In the genomic region with DNA sequence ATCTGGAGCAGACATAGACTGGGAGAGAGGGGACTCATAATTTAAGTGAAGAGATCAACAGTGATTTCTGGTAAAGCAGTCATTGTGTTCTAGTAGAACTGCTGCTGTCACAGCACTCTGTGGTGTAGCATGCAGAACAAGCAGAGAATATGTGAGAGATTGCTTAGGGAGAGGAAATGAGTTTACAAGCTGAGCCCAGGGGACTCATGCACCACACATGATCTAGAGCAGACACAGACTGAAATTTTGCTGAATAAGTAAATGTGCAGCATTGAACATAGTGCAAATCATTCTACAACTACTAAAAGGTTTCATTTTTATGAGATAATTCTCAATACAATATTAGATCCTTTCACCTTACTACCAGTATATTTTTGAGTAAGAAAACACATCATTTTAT, we compare ENCODE assay signal across 16 cellular contexts.
"Had no signal": no experiment of that assay in that cellular context is flagged by ENCODE, and none has a peak within 500 bp of the region (broad histone marks: within the 10 kb centered on the region; RNA-seq: fewer than 3 reads in every experiment).

No MANE protein-coding gene starts in this region.

- DNase-seq: activated CD4-positive, alpha-beta T cell treated with anti-CD3 and anti-CD28 coated beads, Interleukin-2, amount 10 ng/mL, durations not matched to agents 7 days and 5 days; activated naive CD4-positive, alpha-beta T cell treated with anti-CD3 and anti-CD28 coated beads, Interleukin-2, amount 50 U/mL, for 16 hours; activated T-cell treated with anti-CD3 and anti-CD28 coated beads for 4 hours; adrenal gland; colonic mucosa; esophagus squamous epithelium; heart left ventricle; ovary; stimulated activated CD4-positive, alpha-beta T cell treated with anti-CD3 and anti-CD28 coated beads, Interleukin-4, amount 100 ng/mL, for 1 hour; stimulated activated CD8-positive, alpha-beta memory T cell treated with anti-CD3 and anti-CD28 coated beads, Interleukin-4, amount 100 ng/mL, for 48 hours; T-helper 9 cell; testis had no signal

- H3K27me3 Mint-ChIP-seq: activated CD4-positive, alpha-beta T cell treated with anti-CD3 and anti-CD28 coated beads, Interleukin-2, amount 10 ng/mL, durations not matched to agents 7 days and 5 days; stimulated activated naive CD8-positive, alpha-beta T cell treated with anti-CD3 and anti-CD28 coated beads, Interleukin-15, Interleukin-2, amounts not matched to agents 100 ng/mL and 50 ng/mL, for 24 hours had no signal

- H3K4me1 Mint-ChIP-seq: activated CD4-positive, alpha-beta T cell treated with anti-CD3 and anti-CD28 coated beads, Interleukin-2, amount 10 ng/mL, durations not matched to agents 7 days and 5 days; neural crest cell had no signal

- H3K4me3 Mint-ChIP-seq: activated CD4-positive, alpha-beta T cell treated with anti-CD3 and anti-CD28 coated beads, Interleukin-2, amount 10 ng/mL, durations not matched to agents 7 days and 5 days; neural crest cell; stimulated activated naive CD8-positive, alpha-beta T cell treated with anti-CD3 and anti-CD28 coated beads, Interleukin-15, Interleukin-2, amounts not matched to agents 100 ng/mL and 50 ng/mL, for 24 hours had no signal

- H3K36me3 ChIP-seq: adrenal gland, colonic mucosa, esophagus squamous epithelium, heart left ventricle, ovary had no signal

- H3K27me3 ChIP-seq: adrenal gland, colonic mucosa, esophagus squamous epithelium, heart left ventricle, ovary, testis had no signal

- ATAC-seq: left lobe of liver had no signal

- H3K27ac Mint-ChIP-seq: activated CD4-positive, alpha-beta T cell treated with anti-CD3 and anti-CD28 coated beads, Interleukin-2, amount 10 ng/mL, durations not matched to agents 7 days and 5 days; activated T-helper 2 cell treated with anti-CD3 and anti-CD28 coated beads, Interferon-gamma antibody, Interleukin-2, Interleukin-4, amounts not matched to agents 10 μg/mL and 5 μg/mL and 100 μg/mL, durations not matched to agents 14 hours and 24 hours and 36 hours; stimulated activated naive CD8-positive, alpha-beta T cell treated with anti-CD3 and anti-CD28 coated beads, Interleukin-15, Interleukin-2, amounts not matched to agents 100 ng/mL and 50 ng/mL, for 24 hours had no signal

- H3K27ac ChIP-seq: adrenal gland, colonic mucosa, esophagus squamous epithelium, heart left ventricle, ovary, testis had no signal

- H3K4me3 ChIP-seq: adrenal gland, colonic mucosa, esophagus squamous epithelium, heart left ventricle, ovary, testis had no signal

- H3K9me3 ChIP-seq: adrenal gland, colonic mucosa, heart left ventricle, ovary, testis had no signal

- H3K9me3 Mint-ChIP-seq: activated CD4-positive, alpha-beta T cell treated with anti-CD3 and anti-CD28 coated beads, Interleukin-2, amount 10 ng/mL, durations not matched to agents 7 days and 5 days; activated T-helper 2 cell treated with anti-CD3 and anti-CD28 coated beads, Interferon-gamma antibody, Interleukin-2, Interleukin-4, amounts not matched to agents 10 μg/mL and 5 μg/mL and 100 μg/mL, durations not matched to agents 14 hours and 24 hours and 36 hours; neural crest cell; stimulated activated naive CD8-positive, alpha-beta T cell treated with anti-CD3 and anti-CD28 coated beads, Interleukin-15, Interleukin-2, amounts not matched to agents 100 ng/mL and 50 ng/mL, for 24 hours had no signal

- H3K4me1 ChIP-seq: adrenal gland, colonic mucosa, esophagus squamous epithelium, heart left ventricle, testis had no signal
